In the genomic region with DNA sequence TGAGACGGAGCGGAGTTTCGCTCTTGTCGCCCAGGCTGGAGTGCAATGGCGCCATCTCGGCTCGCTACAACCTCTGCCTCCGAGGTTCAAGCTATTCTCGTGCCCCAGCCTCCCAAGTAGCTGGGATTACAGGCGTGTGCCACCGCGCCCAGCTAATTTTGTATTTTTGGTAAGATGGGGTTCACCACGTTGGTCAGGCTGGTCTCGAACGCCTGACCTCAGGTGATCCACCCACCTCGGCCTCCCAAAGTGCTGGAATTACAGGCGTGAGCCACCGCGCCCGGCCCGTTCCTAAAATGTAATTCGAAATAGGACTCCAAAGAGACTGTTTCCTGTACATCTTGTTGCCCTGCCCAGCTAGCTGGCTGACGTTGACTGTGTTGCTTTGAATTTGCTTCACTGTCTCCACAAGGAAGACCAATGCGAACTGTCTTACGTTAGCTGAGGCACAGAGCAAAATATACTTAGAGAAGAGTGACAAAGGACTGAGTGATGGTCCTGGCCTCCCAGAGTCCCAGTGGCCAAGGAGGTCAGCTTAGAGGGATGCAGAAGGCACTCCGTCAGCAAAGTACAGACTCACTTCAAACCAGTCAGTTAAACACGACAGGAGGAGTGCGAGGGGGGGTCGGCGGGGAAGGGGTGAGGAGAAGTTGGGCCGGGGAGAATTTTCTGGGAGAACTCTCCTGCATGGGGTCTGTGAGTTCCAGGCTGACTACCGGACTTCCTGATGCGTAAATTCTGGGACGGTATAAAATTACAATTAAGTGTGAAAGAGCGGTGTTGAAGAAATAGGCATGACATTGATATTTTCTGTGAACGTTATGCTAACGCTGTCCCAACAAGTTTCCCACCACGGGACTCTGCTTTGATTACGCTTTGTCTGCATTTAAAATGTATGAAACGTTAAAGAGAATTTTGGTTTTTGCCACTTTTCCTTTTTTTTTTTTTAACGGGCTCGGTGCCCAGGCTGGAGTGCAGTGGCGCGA, we compare ENCODE assay signal across 8 cellular contexts. TPM values are rescaled to one million over a fixed set of nuclear protein-coding genes. Genes with fewer than 3 reads are reported as not detected.
DNase-seq lines count a peak whose midpoint lies in the region; ATAC-seq and TF ChIP-seq lines count a peak whose summit lies in the region.

No MANE protein-coding gene starts in this region.

- peak overlapping the region; percentile 83 for H3K27ac ChIP-seq in Panc1 (ENCODE audit: low read length)
- H3K27ac ChIP-seq in rectal smooth muscle tissue (ENCODE audit: low read depth, low read length), result no peak overlapping the region

- POLR2A ChIA-PET in Panc1 (lab: Charles Lee), result no interaction called here

- CTCF ChIA-PET in Panc1 (lab: Charles Lee), result interaction anchor here (0.6 kb wide), 1 partner anchor 9 kb away, joined by 3 read pairs; no protein-coding TSS in a partner anchor

- BruUV-seq in Panc1 (replicated peaks; lab: Mats Ljungman, UMichigan), result no TSS peak

- peak overlapping the region; percentile 65 to 94 for H3K4me3 ChIP-seq in Panc1 (ENCODE audit: low read depth in 2 of 2, low read length in 2 of 2)
- H3K4me3 ChIP-seq in endocrine pancreas (ENCODE audit: control insufficient read depth, insufficient read depth, low read length), result peak overlapping the region; percentile 27
- peak overlapping the region; percentile 44 for H3K4me3 ChIP-seq in rectal smooth muscle tissue (ENCODE audit: low read length)

- H3K36me3 ChIP-seq in Panc1 (ENCODE audit: control insufficient read depth, insufficient read depth, low read length) (no peaks in the 10 kb centered on the region), endocrine pancreas (ENCODE audit: control insufficient read depth, insufficient read depth, low read length) (no peaks in the 10 kb centered on the region), rectal smooth muscle tissue (ENCODE audit: control insufficient read depth, insufficient read depth, low read length) (no peaks in the 10 kb centered on the region)

- intact Hi-C loops in Panc1 (cut with micrococcal nuclease; ENCODE audit: unreplicated experiment), result no loop called here

- H3K9me3 ChIP-seq in Panc1 (ENCODE audit: control insufficient read depth, insufficient read depth, low read depth, low read length) (no peaks in the 10 kb centered on the region), endocrine pancreas (ENCODE audit: control insufficient read depth, low read length) (no peaks in the 10 kb centered on the region)

- in situ Hi-C loops in G401 (cut with HindIII; ENCODE audit: low sequenced_read_pairs) (no loop called here), Panc1 (cut with HindIII; ENCODE audit: low pct_unique_long_range_greater_than_20kb, low sequenced_read_pairs) (no loop called here)

- H3K27me3 ChIP-seq in Panc1 (ENCODE audit: control insufficient read depth, insufficient read depth, low read length) (no peaks in the 10 kb centered on the region), endocrine pancreas (ENCODE audit: control insufficient read depth, insufficient read depth, low read length) (no peaks in the 10 kb centered on the region), rectal smooth muscle tissue (ENCODE audit: control insufficient read depth, insufficient read depth, low read length) (no peaks in the 10 kb centered on the region)

- DNase-seq in G401 (ENCODE audit: low spot score), result peak; percentile 51
- DNase-seq in Panc1 (ENCODE audit: low read depth, low spot score), result peak; percentile 80
- no peak for DNase-seq in retina
- DNase-seq in NCI-H345 treated with DMSO at 0.1 percent for 48 hours (lab: John Stamatoyannopoulos, UW; ENCODE audit: unreplicated experiment), result no peak
- DNase-seq in NCI-H345 (lab: John Stamatoyannopoulos, UW), result no peak

- H3K9ac ChIP-seq in endocrine pancreas (ENCODE audit: control insufficient read depth, insufficient read depth, low read length) (no peak overlapping the region), rectal smooth muscle tissue (ENCODE audit: low read length) (peak overlapping the region; percentile 60)

- TF ChIP-seq CTCF in Panc1 (IDR thresholded peaks at IDR 0.05), result no peak

- H3K4me1 ChIP-seq in Panc1 (ENCODE audit: control insufficient read depth, insufficient read depth, low read length) (peaks cover 8% of the 10 kb centered on the region), endocrine pancreas (ENCODE audit: control insufficient read depth, insufficient read depth, low read length) (no peaks in the 10 kb centered on the region), rectal smooth muscle tissue (ENCODE audit: control insufficient read depth, insufficient read depth, low read length) (peaks cover 5% of the 10 kb centered on the region)

- ATAC-seq in Panc1 (peak; percentile 20), HG03108 (IDR thresholded peaks at IDR 0.05; ENCODE audit: unreplicated experiment) (no peak)

RNA-seq across cellular contexts. Expression of a gene that starts 6.8 kb away (rescaled TPM):
- 23.0 and 27.3 TPM in 2 replicates for total RNA-seq in G401 (2014; rRNA removed; shearing (Covaris generic))
- 58.3 TPM for total RNA-seq in Panc1 (2021; ENCODE audit: unreplicated experiment)
- 72.2 TPM for polyA plus RNA-seq in Panc1 (2012; ENCODE audit: insufficient read length)

RNA-seq across cellular contexts. Expression of a gene that starts 11.3 kb away (rescaled TPM):
- total RNA-seq in G401 (2014; rRNA removed; shearing (Covaris generic)), result 3.9 and 5.1 TPM in 2 replicates
- 25.8 TPM for total RNA-seq in Panc1 (2021; ENCODE audit: unreplicated experiment)
- 21.3 TPM for polyA plus RNA-seq in Panc1 (2012; ENCODE audit: insufficient read length)

RNA-seq across cellular contexts. Expression of a gene that starts 27.4 kb away (rescaled TPM):
- 4,601 and 5,352 TPM in 2 replicates for total RNA-seq in G401 (2014; rRNA removed; shearing (Covaris generic))
- total RNA-seq in Panc1 (2021; ENCODE audit: unreplicated experiment), result 1,623 TPM
- 2,695 TPM for polyA plus RNA-seq in Panc1 (2012; ENCODE audit: insufficient read length)

RNA-seq across cellular contexts. Expression of a gene that starts 44.7 kb away (rescaled TPM):
- total RNA-seq in G401 (2014; rRNA removed; shearing (Covaris generic)), result 2.5 and 3.6 TPM in 2 replicates
- total RNA-seq in Panc1 (2021; ENCODE audit: unreplicated experiment), result 9.3 TPM
- polyA plus RNA-seq in Panc1 (2012; ENCODE audit: insufficient read length), result 5.2 TPM

Comparison
In these comparisons a context has a peak if more than half of its experiments do, and no peak if none do; other contexts are left out.
1. DNase-seq: peak in G401 (single experiment) and Panc1 (single experiment); none in retina (single experiment), NCI-H345 treated with DMSO at 0.1 percent for 48 hours (single experiment) and NCI-H345 (single experiment).
2. H3K4me3 ChIP-seq: peak in every context shown above with its lines; median percentile 80 in Panc1; 44 in rectal smooth muscle tissue; 27 in endocrine pancreas.